ENCODE assay signal across 8 cellular contexts in genomic region chr12:25250744-25251730, GRCh38. TPM values are rescaled to one million over a fixed set of nuclear protein-coding genes. Genes with fewer than 3 reads are reported as not detected.
DNase-seq lines count a peak whose midpoint lies in the region; ATAC-seq, FAIRE-seq and TF ChIP-seq lines count a peak whose summit lies in the region.

TSS of gene KRAS (minus strand) at chr12:25250929.

- WGBS in HepG2 (ENCODE audit: low lambda C conversion rate), result 0% methylated on average over 21 of the region's 105 CpGs

- H3K9me3 Mint-ChIP-seq in CD14-positive monocyte, result no peaks in the 10 kb centered on the region

- H3K4me3 Mint-ChIP-seq in CD14-positive monocyte, result peak within 1 kb of the TSS; percentile 91 to 94

- no peaks in the 10 kb centered on the region for H3K9me3 ChIP-seq in HepG2 (ENCODE audit: low read length)

- DNase-seq in CD14-positive monocyte (ENCODE audit: low spot score) (peak; percentile 95), NCI-H748 treated with DMSO at 0.1 percent for 48 hours (lab: John Stamatoyannopoulos, UW) (peak; percentile 62), dermis blood vessel endothelial cell (peak; percentile 98), HepG2 (ENCODE audit: low spot score) (peak; percentile 88)
- peak; percentile 90 for DNase-seq in activated CD4-positive, alpha-beta T cell treated with anti-CD3 and anti-CD28 coated beads, Interleukin-2, amount 50 U/mL, for 4 hours
- peak; percentile 83 to 84 for DNase-seq in stimulated activated CD4-positive, alpha-beta T cell treated with anti-CD3 and anti-CD28 coated beads, Interleukin-2, amount 100 ng/mL, for 48 hours

- peaks cover 56% of the 10 kb centered on the region for H3K4me1 ChIP-seq in HepG2 (ENCODE audit: insufficient read depth, low read length)

- H3K4me2 ChIP-seq in HepG2 (ENCODE audit: low read depth, low read length), result peak within 1 kb of the TSS; percentile 88

- ATAC-seq in GM19397 (IDR thresholded peaks at IDR 0.05; ENCODE audit: unreplicated experiment) (peak; percentile 86), HG03565 (IDR thresholded peaks at IDR 0.05; ENCODE audit: unreplicated experiment) (peak; percentile 57), HepG2 (peak; percentile 95)

- peaks cover 8 to 17% of the 10 kb centered on the region in 2 donors for H3K36me3 Mint-ChIP-seq in CD14-positive monocyte

- H3K9ac ChIP-seq in HepG2 (ENCODE audit: insufficient read depth, low read depth, low read length), result peak within 1 kb of the TSS; percentile 76

- POLR2A ChIA-PET in HepG2 (lab: Yijun Ruan, JAX), result interaction anchor here (1.0 to 1.4 kb wide), 4 partner anchors 10 to 137 kb away, joined by 3 to 4 read pairs (median 3); partner anchors contain the start of genes DNAI7 and ETFRF1

- 0 out of 2 replicates have a peak, but pooled peaks have one; percentile 9 for TF ChIP-seq RAD21 in HepG2 (CRISPR knock-in tag; IDR thresholded peaks at IDR 0.05)

- H3K27me3 Mint-ChIP-seq in CD14-positive monocyte (ENCODE audit: low read depth in 3 of 3), result peaks cover 0 to 9% (median 2%) of the 10 kb centered on the region in 3 donors

- TSS peak; percentile 64 for BruUV-seq in HepG2 (replicated peaks; lab: Mats Ljungman, UMichigan)

- peak within 1 kb of the TSS; percentile 36 for H2AFZ ChIP-seq in HepG2 (ENCODE audit: low read length)

- peak within 1 kb of the TSS; percentile 64 for H3K27ac ChIP-seq in HepG2 (ENCODE audit: extremely low read length, insufficient read depth, low read length)

- peaks cover 28% of the 10 kb centered on the region for H3K4me1 Mint-ChIP-seq in CD14-positive monocyte

- H3K27me3 ChIP-seq in HepG2 (ENCODE audit: control insufficient read depth in 1 of 2, insufficient read depth in 2 of 2, low read length in 2 of 2), result no peaks in the 10 kb centered on the region; a peak in 1 of 5 replicates

- no peaks in the 10 kb centered on the region for H3K36me3 ChIP-seq in HepG2 (replicated peaks in 1 of 2; ENCODE audit: control insufficient read depth in 1 of 2, insufficient read depth in 2 of 2, low read length in 2 of 2)

- CTCF ChIA-PET in HepG2 (lab: Yijun Ruan, JAX; ENCODE audit: low intra/inter-chr PET ratio, low total read pairs), result no interaction called here

- H3K4me3 ChIP-seq in HepG2 (replicated peaks in 1 of 3; ENCODE audit: insufficient read depth in 1 of 3, low read depth in 2 of 3, low read length in 3 of 3), result peak within 1 kb of the TSS; percentile 75 to 82 (median 80)

- peaks cover 21% of the 10 kb centered on the region for H3K79me2 ChIP-seq in HepG2 (ENCODE audit: insufficient read depth, low read length)

- no peak for TF ChIP-seq CTCF in CD14-positive monocyte (IDR thresholded peaks at IDR 0.05)
- TF ChIP-seq CTCF in HepG2 (CRISPR knock-in tag; IDR thresholded peaks at IDR 0.05), result no peak

- TF ChIP-seq EP300 in HepG2 (IDR thresholded peaks at IDR 0.05; ENCODE audit: low read depth in 2 of 2, low read length in 2 of 2) (no peak), HepG2 (CRISPR knock-in tag; IDR thresholded peaks at IDR 0.05; ENCODE audit: borderline replicate concordance) (no peak)

- no peaks in the 10 kb centered on the region for H4K20me1 ChIP-seq in HepG2 (ENCODE audit: insufficient read depth, low read length)

- intact Hi-C loops in CD14-positive monocyte (cut with micrococcal nuclease), result loop anchor here in 1 of 2 donors (5.0 kb wide), 1 partner anchor 86 kb away; no protein-coding TSS in a partner anchor
- intact Hi-C loops in HepG2 (cut with micrococcal nuclease; ENCODE audit: unreplicated experiment), result loop anchor here (1.0 to 10.0 kb wide), 3 partner anchors 26 to 84 kb away; partner anchors contain the start of genes DNAI7 and ETFRF1

- in situ Hi-C loops in HepG2 (cut with HindIII; ENCODE audit: extremely low pct_ligation_motif_present, low pct_unique_long_range_greater_than_20kb), result no loop called here

- no peak for FAIRE-seq in HepG2 (lab: Jason Lieb, UNC)

- peak in 1 of 2 experiments; percentile 46; a peak in 3 of 4 replicates for TF ChIP-seq POLR2A in HepG2 (IDR thresholded peaks at IDR 0.05; ENCODE audit: insufficient read depth in 1 of 2, low read depth in 2 of 2, low read length in 2 of 2)

- H3K27ac Mint-ChIP-seq in CD14-positive monocyte, result peak within 1 kb of the TSS; percentile 85 to 98 (median 95)

TF ChIP-seq in HepG2, 621 proteins besides CTCF, POLR2A, EP300 and RAD21 (continues in another document):
- TF ChIP-seq DMAP1 (CRISPR knock-in tag; IDR thresholded peaks at IDR 0.05), result no peak
- TF ChIP-seq REPIN1 (CRISPR knock-in tag; IDR thresholded peaks at IDR 0.05; ENCODE audit: borderline replicate concordance, low read depth), result peak; percentile 13; the same call in 1 of the 2 replicates
- no peak for TF ChIP-seq TSC22D2 (CRISPR knock-in tag; IDR thresholded peaks at IDR 0.05; ENCODE audit: borderline replicate concordance)
- TF ChIP-seq ATF7-NPFF (CRISPR knock-in tag; IDR thresholded peaks at IDR 0.05; ENCODE audit: low read depth), result no peak
- no peak for TF ChIP-seq ISX (CRISPR knock-in tag; conservative IDR thresholded peaks at IDR 0.05)
- TF ChIP-seq NFAT5 (CRISPR knock-in tag; IDR thresholded peaks at IDR 0.05), result no peak
- TF ChIP-seq SSRP1 (CRISPR knock-in tag; IDR thresholded peaks at IDR 0.05), result no peak
- TF ChIP-seq IRF9 (CRISPR knock-in tag; IDR thresholded peaks at IDR 0.05; ENCODE audit: borderline replicate concordance), result no peak; the same call in 1 of the 2 replicates

RNA-seq across cellular contexts. Expression of gene KRAS, which starts in this region (rescaled TPM):
- polyA plus RNA-seq in CD14-positive monocyte, result 10 to 100 TPM; 33.0 to 37.4 TPM
- total RNA-seq in dermis blood vessel endothelial cell, result 25.7 and 41.8 TPM in 2 replicates
- 9.8 and 18.4 TPM in 2 replicates for total RNA-seq in HepG2 (2016; rRNA removed; fragmentation: Illumina TruSeq; extraction: Trizol)
- 0.81 and 0.97 TPM in 2 replicates for total RNA-seq in HepG2 (2016; cell fraction: cytosol; rRNA removed; fragmentation: Illumina TruSeq; extraction: Trizol; ENCODE audit: low read depth)
- total RNA-seq in HepG2 (2016; cell fraction: insoluble cytoplasmic fraction; rRNA removed; fragmentation: Illumina TruSeq; extraction: Trizol), result 10.0 and 16.0 TPM in 2 replicates
- 6.8 and 7.2 TPM in 2 replicates for total RNA-seq in HepG2 (2016; cell fraction: membrane; rRNA removed; fragmentation: Illumina TruSeq; extraction: Trizol)
- total RNA-seq in HepG2 (2016; cell fraction: nucleus; rRNA removed; fragmentation: Illumina TruSeq; extraction: Trizol), result 10.7 and 12.1 TPM in 2 replicates
- 6.0 and 6.5 TPM in 2 replicates for polyA plus RNA-seq in HepG2 (2011; rRNA removed)
- polyA plus RNA-seq in HepG2 (2011; cell fraction: cytosol; rRNA removed), result 2.7 and 4.7 TPM in 2 replicates
- 1.8 and 2.7 TPM in 2 replicates for polyA plus RNA-seq in HepG2 (2011; cell fraction: nucleus; rRNA removed)
- polyA plus RNA-seq in HepG2 (2012), result 5.8 and 6.5 TPM in 2 replicates
- polyA plus RNA-seq in HepG2 (2016; cell fraction: cytosol; fragmentation: Illumina TruSeq; extraction: Trizol; ENCODE audit: low read depth), result 0.63 and 0.87 TPM in 2 replicates
- 18.9 and 21.1 TPM in 2 replicates for polyA plus RNA-seq in HepG2 (2016; cell fraction: insoluble cytoplasmic fraction; fragmentation: Illumina TruSeq; extraction: Trizol; ENCODE audit: low read depth)
- polyA plus RNA-seq in HepG2 (2016; cell fraction: membrane; fragmentation: Illumina TruSeq; extraction: Trizol; ENCODE audit: low read depth), result 3.4 and 3.6 TPM in 2 replicates
- 12.7 and 13.6 TPM in 2 replicates for polyA plus RNA-seq in HepG2 (2016; cell fraction: nucleus; fragmentation: Illumina TruSeq; extraction: Trizol; ENCODE audit: insufficient read depth, low read depth)
- 3.6 and 6.6 TPM in 2 replicates for polyA minus RNA-seq in HepG2 (2011; rRNA and poly(A)+ RNA removed; ENCODE audit: low replicate concordance)
- 6.2 and 7.1 TPM in 2 replicates for polyA minus RNA-seq in HepG2 (2011; cell fraction: cytosol; rRNA and poly(A)+ RNA removed)
- 13.3 and 14.0 TPM in 2 replicates for polyA minus RNA-seq in HepG2 (2011; cell fraction: nucleus; rRNA and poly(A)+ RNA removed)

Comparison
In these comparisons a context has a peak if more than half of its experiments do, and no peak if none do; other contexts are left out.
1. Peak in every context shown above with its lines: DNase-seq, ATAC-seq, H3K4me3 ChIP-seq and H3K27ac ChIP-seq.